14 cellular contexts compared by ENCODE assay signal in the genomic region with DNA sequence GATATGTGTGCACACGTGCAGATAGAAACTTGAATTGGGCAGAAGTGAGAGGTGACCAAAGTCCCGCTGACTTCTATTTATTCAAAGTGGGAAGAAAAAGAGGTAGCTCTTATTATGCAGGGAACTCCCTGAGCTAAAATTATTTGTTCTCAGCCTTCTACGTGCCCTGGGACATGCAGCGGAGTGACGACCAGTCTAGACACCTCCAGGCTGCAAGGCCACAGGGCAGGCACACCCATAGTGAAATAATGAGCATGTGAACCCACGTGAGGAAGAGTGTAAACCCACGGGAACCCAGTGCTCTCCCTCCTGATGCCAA.
DNase-seq lines count a peak whose midpoint lies in the region; ATAC-seq and TF ChIP-seq lines count a peak whose summit lies in the region.
"Had no signal": no experiment of that assay in that cellular context is flagged by ENCODE, and none has a peak within 500 bp of the region (broad histone marks: within the 10 kb centered on the region; RNA-seq: fewer than 3 reads in every experiment).

No MANE protein-coding gene starts in this region.

- H3K4me3 ChIP-seq in right lobe of liver = no peak overlapping the region
- H3K4me3 ChIP-seq: A549, cardiac muscle cell, esophagus muscularis mucosa, Peyer's patch, spleen had no signal

- no peak overlapping the region for H3K27ac ChIP-seq in right lobe of liver
- H3K27ac ChIP-seq: A549, cardiac muscle cell, esophagus muscularis mucosa, Peyer's patch, spleen had no signal

- no peaks in the 10 kb centered on the region for H3K36me3 ChIP-seq in right lobe of liver
- H3K36me3 ChIP-seq: cardiac muscle cell, esophagus muscularis mucosa, Peyer's patch, spleen had no signal

- H3K4me1 Mint-ChIP-seq in CD14-positive monocyte (peaks cover 30% of the 10 kb centered on the region), glutamatergic neuron (ENCODE audit: low read depth, unreplicated experiment) (no peaks in the 10 kb centered on the region)

- H3K27ac Mint-ChIP-seq in CD14-positive monocyte = peak overlapping the region in 5 of 7 donors; percentile 16 to 56 (median 50)
- H3K27ac Mint-ChIP-seq in glutamatergic neuron (ENCODE audit: unreplicated experiment) = no peak overlapping the region

- H3K4me3 Mint-ChIP-seq in CD14-positive monocyte (peak overlapping the region in 1 of 2 donors; percentile 77), glutamatergic neuron (ENCODE audit: unreplicated experiment) (no peak overlapping the region)

- no peaks in the 10 kb centered on the region for H3K4me1 ChIP-seq in right lobe of liver
- H3K4me1 ChIP-seq: A549, esophagus muscularis mucosa, Peyer's patch, spleen had no signal

- 46% methylated on average over 7 of the region's 7 CpGs for WGBS in right lobe of liver (ENCODE audit: insufficient coverage, low coverage, low lambda C conversion rate, missing lambda C conversion rate)

- intact Hi-C loops in CD14-positive monocyte (cut with micrococcal nuclease) = no loop called here
- intact Hi-C loops in right lobe of liver (cut with DNase I) = no loop called here

- H3K36me3 Mint-ChIP-seq in CD14-positive monocyte (peaks cover 0 to 1% of the 10 kb centered on the region in 2 donors), glutamatergic neuron (ENCODE audit: unreplicated experiment) (no peaks in the 10 kb centered on the region)

- DNase-seq in CD14-positive monocyte (ENCODE audit: low spot score) (no peak), right lobe of liver (no peak), glutamatergic neuron (no peak), AG08395 (ENCODE audit: low spot score) (no peak)
- DNase-seq: NCI-H1436 treated with DMSO at 0.1 percent for 48 hours, Peyer's patch, spleen had no signal

- TF ChIP-seq CTCF in CD14-positive monocyte (IDR thresholded peaks at IDR 0.05) = no peak
- TF ChIP-seq CTCF in right lobe of liver (IDR thresholded peaks at IDR 0.05) = no peak
- no peak for TF ChIP-seq CTCF in glutamatergic neuron (IDR thresholded peaks at IDR 0.05; ENCODE audit: partially characterized antibody, unreplicated experiment)

- ATAC-seq in GM19324 (IDR thresholded peaks at IDR 0.05; ENCODE audit: low FRiP score, unreplicated experiment) = peak; percentile 80
- peak; percentile 95 for ATAC-seq in HG02623 (IDR thresholded peaks at IDR 0.05; ENCODE audit: unreplicated experiment)
- ATAC-seq in HG03432 (IDR thresholded peaks at IDR 0.05; ENCODE audit: unreplicated experiment) = peak; percentile 95
- no peak for ATAC-seq in right lobe of liver
- no peak for ATAC-seq in SK-N-SH treated with all-trans-retinoic acid at 6 μM for 48 hours
- ATAC-seq: A549 had no signal

- no peak for TF ChIP-seq POLR2A in right lobe of liver (IDR thresholded peaks at IDR 0.05)

- H3K27me3 Mint-ChIP-seq in CD14-positive monocyte (ENCODE audit: low read depth in 3 of 3) = peaks cover 2 to 7% (median 4%) of the 10 kb centered on the region in 3 donors
- H3K27me3 Mint-ChIP-seq in glutamatergic neuron (ENCODE audit: unreplicated experiment) = no peaks in the 10 kb centered on the region

- H3K9me3 Mint-ChIP-seq in CD14-positive monocyte = peaks cover 0 to 3% (median 0%) of the 10 kb centered on the region in 7 donors
- no peaks in the 10 kb centered on the region for H3K9me3 Mint-ChIP-seq in glutamatergic neuron (ENCODE audit: unreplicated experiment)

- no peaks in the 10 kb centered on the region for H3K9me3 ChIP-seq in right lobe of liver
- H3K9me3 ChIP-seq: A549, esophagus muscularis mucosa, Peyer's patch had no signal

- no peaks in the 10 kb centered on the region for H3K27me3 ChIP-seq in right lobe of liver
- H3K27me3 ChIP-seq: cardiac muscle cell, esophagus muscularis mucosa, Peyer's patch, spleen had no signal

TF ChIP-seq in SK-N-SH treated with all-trans-retinoic acid at 6 μM for 48 hours, 23 proteins besides CTCF, POLR2A, EP300 and RAD21:
- TF ChIP-seq TOX (CRISPR knock-in tag; IDR thresholded peaks at IDR 0.05; ENCODE audit: borderline replicate concordance) (no peak), ESRRG (CRISPR knock-in tag; IDR thresholded peaks at IDR 0.05) (no peak), ZFP3 (CRISPR knock-in tag; IDR thresholded peaks at IDR 0.05) (no peak)

Comparison
In these comparisons a context has a peak if more than half of its experiments do, and no peak if none do; other contexts are left out.
1. ATAC-seq: peak in GM19324 (single experiment), HG02623 (single experiment) and HG03432 (single experiment); none in right lobe of liver (0 of 4) and SK-N-SH treated with all-trans-retinoic acid at 6 μM for 48 hours (single experiment).